Comparison of ENCODE assay signal across 3 cellular contexts in the genomic region with DNA sequence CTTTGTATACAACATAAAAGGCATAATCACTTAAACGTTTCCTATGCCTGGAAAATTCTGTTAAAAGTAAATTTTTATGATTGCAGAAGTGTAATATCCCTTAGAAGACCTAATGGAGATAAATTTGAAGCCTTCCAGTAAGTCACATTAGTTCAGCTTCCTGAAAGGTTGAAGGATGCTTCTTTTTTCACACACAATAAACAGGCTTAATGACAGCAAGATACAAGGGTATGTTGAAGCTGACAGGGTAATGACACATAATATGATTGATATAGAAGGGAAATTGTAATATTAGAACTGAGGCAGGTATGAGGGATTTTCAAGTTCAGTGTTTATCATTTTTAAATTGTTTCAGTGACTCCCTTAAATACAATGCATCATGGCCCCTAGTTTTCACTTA.
"Had no signal": no experiment of that assay in that cellular context is flagged by ENCODE, and none has a peak within 500 bp of the region (broad histone marks: within the 10 kb centered on the region; RNA-seq: fewer than 3 reads in every experiment).

No MANE protein-coding gene starts in this region.

- H3K4me3 ChIP-seq: GM12878 had no signal

- ATAC-seq: GM12878 had no signal

- DNase-seq: GDM1, GF-D8 had no signal
